ENCODE assay signal across 8 cellular contexts in genomic region chr6:160534050-160534696, GRCh38.
DNase-seq lines count a peak whose midpoint lies in the region; ATAC-seq, FAIRE-seq and TF ChIP-seq lines count a peak whose summit lies in the region.

No MANE protein-coding gene starts in this region.

- H2AFZ ChIP-seq in HCT116 (ENCODE audit: low read depth, low read length, poor library complexity, severe bottlenecking) = no peak overlapping the region
- no peak overlapping the region for H2AFZ ChIP-seq in MM.1S (ENCODE audit: low read length)

- no peaks in the 10 kb centered on the region for H3K79me2 ChIP-seq in HCT116 (ENCODE audit: insufficient read depth, low read length)
- H3K79me2 ChIP-seq in MM.1S (ENCODE audit: low read length) = no peaks in the 10 kb centered on the region

- H3K4me3 Mint-ChIP-seq in activated CD4-positive, alpha-beta T cell treated with anti-CD3 and anti-CD28 coated beads, Interleukin-2, amount 10 ng/mL, durations not matched to agents 7 days and 5 days = no peak overlapping the region

- no TSS peak for BruUV-seq in HCT116 (replicated peaks; lab: Mats Ljungman, UMichigan)

- TF ChIP-seq POLR2A in GM12891 (IDR thresholded peaks at IDR 0.05; ENCODE audit: low read depth, low read length) (no peak), HCT116 (IDR thresholded peaks at IDR 0.05; ENCODE audit: borderline replicate concordance, extremely low read depth, insufficient read depth, insufficient read length) (no peak)

- H3K4me1 Mint-ChIP-seq in activated CD4-positive, alpha-beta T cell treated with anti-CD3 and anti-CD28 coated beads, Interleukin-2, amount 10 ng/mL, durations not matched to agents 7 days and 5 days = no peaks in the 10 kb centered on the region

- POLR2A ChIA-PET in HCT116 (lab: Charles Lee) = no interaction called here
- POLR2A ChIA-PET in activated CD4-positive, alpha-beta T cell treated with anti-CD3 and anti-CD28 coated beads, Interleukin-2, amount 10 ng/mL, durations not matched to agents 7 days and 5 days (lab: Charles Lee) = no interaction called here

- peak; percentile 76 for TF ChIP-seq RAD21 in HCT116 (IDR thresholded peaks at IDR 0.05; ENCODE audit: low read depth)

- RAD21 ChIA-PET in HCT116 (lab: Charles Lee; ENCODE audit: low non-redundant PET in 1 of 2, low total read pairs in 2 of 2, uncharacterized antibody in 2 of 2, unreplicated experiment in 2 of 2) = interaction anchor here (1.0 kb wide), 2 partner anchors 671 kb away, joined by 3 read pairs; no protein-coding TSS in a partner anchor

- intact Hi-C loops in HCT116 (cut with micrococcal nuclease) (loop anchor here (1.0 to 5.0 kb wide), 3 partner anchors 13 to 671 kb away; no protein-coding TSS in a partner anchor), lower lobe of right lung (cut with DNase I) (no loop called here)

- no peaks in the 10 kb centered on the region for H3K4me1 ChIP-seq in HCT116 (ENCODE audit: control insufficient read depth in 1 of 2, insufficient read depth in 2 of 2, low read length in 2 of 2)
- no peaks in the 10 kb centered on the region for H3K4me1 ChIP-seq in MM.1S (ENCODE audit: low read length)
- H3K4me1 ChIP-seq in lower lobe of right lung = no peaks in the 10 kb centered on the region

- no peak overlapping the region for H3K27ac Mint-ChIP-seq in activated CD4-positive, alpha-beta T cell treated with anti-CD3 and anti-CD28 coated beads, Interleukin-2, amount 10 ng/mL, durations not matched to agents 7 days and 5 days

- no peaks in the 10 kb centered on the region for H3K9me2 ChIP-seq in HCT116 (ENCODE audit: insufficient read depth)
- H3K9me2 ChIP-seq in MM.1S (replicated peaks; ENCODE audit: insufficient read depth, low read length) = no peaks in the 10 kb centered on the region

- H3K4me2 ChIP-seq in HCT116 (ENCODE audit: low read length) (no peak overlapping the region), MM.1S (ENCODE audit: low read depth, low read length) (no peak overlapping the region)

- H3K4me3 ChIP-seq in HCT116 (replicated peaks in 1 of 2; ENCODE audit: low read depth in 1 of 2, low read length in 2 of 2) (no peak overlapping the region), MM.1S (ENCODE audit: low read length) (no peak overlapping the region), lower lobe of right lung (no peak overlapping the region)

- no peaks in the 10 kb centered on the region for H3K9me3 ChIP-seq in HCT116 (ENCODE audit: control insufficient read depth in 1 of 2, insufficient read depth in 1 of 2, low read depth in 1 of 2, low read length in 2 of 2)
- no peaks in the 10 kb centered on the region for H3K9me3 ChIP-seq in MM.1S (replicated peaks; ENCODE audit: insufficient read depth, low read length)
- H3K9me3 ChIP-seq in lower lobe of right lung = no peaks in the 10 kb centered on the region

- peaks cover 2% of the 10 kb centered on the region for H3K9me3 Mint-ChIP-seq in activated CD4-positive, alpha-beta T cell treated with anti-CD3 and anti-CD28 coated beads, Interleukin-2, amount 10 ng/mL, durations not matched to agents 7 days and 5 days

- CTCF ChIA-PET in HCT116 (lab: Charles Lee) = interaction anchor here (0.7 to 1.8 kb wide), 7 partner anchors 9 to 671 kb away, joined by 3 to 10 read pairs (median 3); no protein-coding TSS in a partner anchor
- CTCF ChIA-PET in activated CD4-positive, alpha-beta T cell treated with anti-CD3 and anti-CD28 coated beads, Interleukin-2, amount 10 ng/mL, durations not matched to agents 7 days and 5 days (lab: Charles Lee) = interaction anchor here (0.5 to 4.7 kb wide), 8 partner anchors 9 to 396 kb away, joined by 3 to 28 read pairs (median 4); no protein-coding TSS in a partner anchor

- no peak overlapping the region for H3K9ac ChIP-seq in HCT116 (ENCODE audit: low read length)
- no peak overlapping the region for H3K9ac ChIP-seq in MM.1S (ENCODE audit: low read length)

- H3K27me3 Mint-ChIP-seq in activated CD4-positive, alpha-beta T cell treated with anti-CD3 and anti-CD28 coated beads, Interleukin-2, amount 10 ng/mL, durations not matched to agents 7 days and 5 days = peaks cover 20% of the 10 kb centered on the region

- H3K27me3 ChIP-seq in HCT116 (ENCODE audit: insufficient read depth, low read length) (0 out of 2 replicates have a peak, but pooled peaks cover 4% of the 10 kb centered on the region), MM.1S (replicated peaks; ENCODE audit: insufficient read depth, low read length) (no peaks in the 10 kb centered on the region), lower lobe of right lung (ENCODE audit: low read depth) (no peaks in the 10 kb centered on the region)

- H3K36me3 Mint-ChIP-seq in activated CD4-positive, alpha-beta T cell treated with anti-CD3 and anti-CD28 coated beads, Interleukin-2, amount 10 ng/mL, durations not matched to agents 7 days and 5 days (ENCODE audit: low read depth) = no peaks in the 10 kb centered on the region

- peak; percentile 7 for DNase-seq in GM12891 (ENCODE audit: insufficient read length, low spot score)
- DNase-seq in HCT116 (ENCODE audit: low read depth, low spot score) = peak; percentile 18
- peak; percentile 7 for DNase-seq in MM.1S
- peak; percentile 52 for DNase-seq in activated CD4-positive, alpha-beta T cell treated with anti-CD3 and anti-CD28 coated beads, Interleukin-2, amount 10 ng/mL, durations not matched to agents 7 days and 5 days
- peak; percentile 76 for DNase-seq in ecto neural progenitor cell (ENCODE audit: low spot score)
- DNase-seq in lower lobe of right lung = peak; percentile 47
- peak; percentile 11 to 19 for DNase-seq in stimulated activated CD8-positive, alpha-beta memory T cell treated with anti-CD3 and anti-CD28 coated beads, Interleukin-15, amount 100 ng/mL, for 48 hours (ENCODE audit: low read depth in 2 of 2)
- DNase-seq in dedifferentiated amniotic fluid mesenchymal stem cell (ENCODE audit: extremely low spot score) = no peak

- TF ChIP-seq CTCF in HCT116 (IDR thresholded peaks at IDR 0.05 in 2 of 3, conservative IDR thresholded peaks at IDR 0.05 in 1 of 3; ENCODE audit: borderline replicate concordance in 1 of 3, insufficient read depth in 1 of 3, low read depth in 2 of 3, low read length in 2 of 3) = peak; percentile 53 to 91 (median 79); a peak in 5 of 6 replicates
- peak; percentile 72 for TF ChIP-seq CTCF in MM.1S (IDR thresholded peaks at IDR 0.05; ENCODE audit: low read length)
- peak; percentile 94 for TF ChIP-seq CTCF in lower lobe of right lung (IDR thresholded peaks at IDR 0.05)

- no peak overlapping the region for H3K27ac ChIP-seq in HCT116 (ENCODE audit: low read depth, low read length)
- no peak overlapping the region for H3K27ac ChIP-seq in MM.1S (ENCODE audit: low read length)
- H3K27ac ChIP-seq in lower lobe of right lung = no peak overlapping the region

- no peaks in the 10 kb centered on the region for H4K20me1 ChIP-seq in HCT116 (ENCODE audit: insufficient read depth)
- no peaks in the 10 kb centered on the region for H4K20me1 ChIP-seq in MM.1S (ENCODE audit: insufficient read depth, low read length)

- ATAC-seq in HCT116 (peak; percentile 88), lower lobe of right lung (peak; percentile 85 to 86)

- H3K36me3 ChIP-seq in HCT116 (ENCODE audit: control insufficient read depth in 1 of 2, insufficient read depth in 2 of 2, low read length in 2 of 2) (no peaks in the 10 kb centered on the region), MM.1S (replicated peaks; ENCODE audit: insufficient read depth, low read length) (no peaks in the 10 kb centered on the region), lower lobe of right lung (no peaks in the 10 kb centered on the region)

- no peaks in the 10 kb centered on the region for H3F3A ChIP-seq in MM.1S (ENCODE audit: insufficient read depth, low read length)

- peak; percentile 93 for FAIRE-seq in GM12891 (lab: Jason Lieb, UNC)

TF ChIP-seq in GM12891, 5 proteins besides CTCF, POLR2A, EP300 and RAD21:
- TF ChIP-seq TAF1 (IDR thresholded peaks at IDR 0.05; ENCODE audit: low read depth, low read length) (no peak), POU2F2 (IDR thresholded peaks at IDR 0.05; ENCODE audit: low read depth, low read length) (0 out of 2 replicates have a peak, but pooled peaks have one; percentile 22), SPI1 (IDR thresholded peaks at IDR 0.05; ENCODE audit: low read depth, low read length) (no peak), POLR2AphosphoS5 (IDR thresholded peaks at IDR 0.05; ENCODE audit: low read depth, low read length) (no peak)

TF ChIP-seq in HCT116, 20 proteins besides CTCF, POLR2A, EP300 and RAD21:
- TF ChIP-seq SIN3A (IDR thresholded peaks at IDR 0.05; ENCODE audit: low read depth) (no peak), ZFX (IDR thresholded peaks at IDR 0.05) (no peak), YY1 (IDR thresholded peaks at IDR 0.05; ENCODE audit: extremely low read depth, insufficient replicate concordance, low read depth, low read length) (no peak), POLR2AphosphoS5 (IDR thresholded peaks at IDR 0.05; ENCODE audit: low read depth, low read length) (no peak), REST (IDR thresholded peaks at IDR 0.05; ENCODE audit: low read depth) (no peak), EGR1 (IDR thresholded peaks at IDR 0.05; ENCODE audit: low read depth) (no peak), TCF7L2 (IDR thresholded peaks at IDR 0.05; ENCODE audit: borderline replicate concordance, extremely low read depth, insufficient read depth, insufficient read length) (no peak), ELF1 (IDR thresholded peaks at IDR 0.05; ENCODE audit: borderline replicate concordance, low read depth) (no peak)
TF ChIP-seq in HCT116: peak in this region for 0.
